32 cellular contexts compared by ENCODE assay signal in genomic region chrY:21394116-21394515, GRCh38.
"Had no signal": no experiment of that assay in that cellular context is flagged by ENCODE, and none has a peak within 500 bp of the region (broad histone marks: within the 10 kb centered on the region; RNA-seq: fewer than 3 reads in every experiment).

No MANE protein-coding gene starts in this region.

- H3K27ac ChIP-seq: ascending aorta, cardiac muscle cell, coronary artery, dorsolateral prefrontal cortex, gastrocnemius medialis, left lung, lower lobe of right lung, pancreas, prostate gland, stomach, thyroid gland, upper lobe of left lung, vagina, VCaP had no signal

- H3K27me3 ChIP-seq: ascending aorta, cardiac muscle cell, gastrocnemius medialis, left lung, pancreas, stomach, thyroid gland, upper lobe of left lung, vagina had no signal

- H3K9me3 ChIP-seq: ascending aorta, gastrocnemius medialis, left lung, lower lobe of right lung, pancreas, prostate gland, stomach, thyroid gland, upper lobe of left lung, vagina had no signal

- DNase-seq: activated CD4-positive, alpha-beta memory T cell treated with anti-CD3 and anti-CD28 coated beads for 36 hours; activated CD4-positive, alpha-beta T cell treated with anti-CD3 and anti-CD28 coated beads for 48 hours; activated CD8-positive, alpha-beta memory T cell treated with anti-CD3 and anti-CD28 coated beads, Interleukin-2, amount 50 U/mL, for 4 hours; activated gamma-delta T cell; activated naive CD4-positive, alpha-beta T cell treated with anti-CD3 and anti-CD28 coated beads, Interleukin-2, amount 10 ng/mL, durations not matched to agents 7 days and 5 days; activated naive CD8-positive, alpha-beta T cell treated with anti-CD3 and anti-CD28 coated beads, Interleukin-2, amount 10 ng/mL, durations not matched to agents 7 days and 5 days; activated T-cell treated with anti-CD3 and anti-CD28 coated beads, Interleukin-2, amount 50 U/mL, for 1 hour; cerebellar nuclear complex; dorsolateral prefrontal cortex; effector memory CD4-positive, alpha-beta T cell; erythroblast; gastrocnemius medialis; glutamatergic neuron; left lung; lower lobe of right lung; mesenchymal stem cell; naive thymus-derived CD8-positive, alpha-beta T cell; nucleus accumbens; pancreas; stimulated activated CD4-positive, alpha-beta T cell treated with anti-CD3 and anti-CD28 coated beads, Interleukin-15, amount 100 ng/mL, for 24 hours; stimulated activated CD4-positive, alpha-beta T cell treated with anti-CD3 and anti-CD28 coated beads, Interleukin-2, amount 100 ng/mL, for 24 hours; stimulated activated naive B cell treated with anti-CD40 and anti-IgM and Interleukin-4, amounts not matched to agents 10 μg/mL and 1 μg/mL and 100 μg/mL, for 72 hours; stomach; thyroid gland; upper lobe of left lung had no signal

- H3K4me1 ChIP-seq: ascending aorta, gastrocnemius medialis, left lung, lower lobe of right lung, pancreas, prostate gland, stomach, thyroid gland, upper lobe of left lung, vagina had no signal

- ATAC-seq: activated CD4-positive, CD25-positive, alpha-beta regulatory T cell treated with anti-CD3 and anti-CD28 coated beads, Interleukin-2, amount 50 U/mL, for 24 hours; gastrocnemius medialis; left lung; lower lobe of right lung; naive thymus-derived CD8-positive, alpha-beta T cell; pancreas; stimulated activated naive B cell treated with anti-CD40 and anti-IgM and Interleukin-4, amounts not matched to agents 10 μg/mL and 1 μg/mL and 100 μg/mL, for 72 hours had no signal

- H3K36me3 ChIP-seq: ascending aorta, cardiac muscle cell, gastrocnemius medialis, left lung, lower lobe of right lung, pancreas, prostate gland, stomach, thyroid gland, upper lobe of left lung, vagina had no signal

- H3K4me3 ChIP-seq: ascending aorta, cardiac muscle cell, coronary artery, dorsolateral prefrontal cortex, gastrocnemius medialis, left lung, lower lobe of right lung, pancreas, prostate gland, stomach, thyroid gland, upper lobe of left lung, vagina had no signal
